In the genomic region with DNA sequence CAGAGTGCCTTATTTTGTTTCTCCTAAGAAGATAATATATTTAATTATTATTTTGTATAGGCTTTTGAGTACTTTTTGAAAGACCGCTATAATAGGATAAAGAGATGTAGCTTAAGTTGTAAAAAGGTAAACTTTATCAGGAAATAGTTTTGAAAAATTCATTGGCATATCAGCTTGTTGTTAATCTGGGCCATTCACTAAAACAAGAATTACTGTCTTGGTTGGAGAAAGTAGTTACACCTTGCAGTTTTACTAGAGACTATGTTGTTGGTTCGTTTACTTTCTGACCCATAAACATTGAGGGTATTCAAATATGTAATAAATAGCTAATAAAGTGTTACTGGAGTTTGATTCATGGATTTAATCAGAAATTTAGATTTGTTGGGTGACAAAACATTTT, we compare ENCODE assay signal across 10 cellular contexts. TPM values are rescaled to one million over a fixed set of nuclear protein-coding genes. Genes with fewer than 3 reads are reported as not detected.
DNase-seq lines count a peak whose midpoint lies in the region; FAIRE-seq and TF ChIP-seq lines count a peak whose summit lies in the region.
"Had no signal": no experiment of that assay in that cellular context is flagged by ENCODE, and none has a peak within 500 bp of the region (broad histone marks: within the 10 kb centered on the region; RNA-seq: fewer than 3 reads in every experiment).

No MANE protein-coding gene starts in this region.

- H3K36me3 Mint-ChIP-seq in activated naive CD4-positive, alpha-beta T cell treated with anti-CD3 and anti-CD28 coated beads, Interleukin-2, amount 50 U/mL, for 24 hours, result peaks cover 8% of the 10 kb centered on the region
- H3K36me3 Mint-ChIP-seq in activated naive CD8-positive, alpha-beta T cell treated with anti-CD3 and anti-CD28 coated beads for 36 hours, result peaks cover 34% of the 10 kb centered on the region

- peak; percentile 27 for FAIRE-seq in islet of Langerhans (lab: Jason Lieb, UNC)

- H3K36me3 ChIP-seq in tibial artery, result peaks cover 0 to 5% (median 0%) of the 10 kb centered on the region in 3 donors

- H3K27me3 Mint-ChIP-seq in activated naive CD4-positive, alpha-beta T cell treated with anti-CD3 and anti-CD28 coated beads, Interleukin-2, amount 50 U/mL, for 24 hours, result no peaks in the 10 kb centered on the region
- peaks cover 3% of the 10 kb centered on the region for H3K27me3 Mint-ChIP-seq in activated naive CD8-positive, alpha-beta T cell treated with anti-CD3 and anti-CD28 coated beads for 36 hours

- no peaks in the 10 kb centered on the region for H3K27me3 ChIP-seq in tibial artery

- H3K27ac Mint-ChIP-seq in activated naive CD4-positive, alpha-beta T cell treated with anti-CD3 and anti-CD28 coated beads, Interleukin-2, amount 50 U/mL, for 24 hours, result no peak overlapping the region
- no peak overlapping the region for H3K27ac Mint-ChIP-seq in activated naive CD8-positive, alpha-beta T cell treated with anti-CD3 and anti-CD28 coated beads for 36 hours

- no peak for TF ChIP-seq CTCF in tibial artery (IDR thresholded peaks at IDR 0.05)

- no peak for DNase-seq in activated naive CD4-positive, alpha-beta T cell treated with Interleukin-2 at 50 U/mL for 16 hours
- DNase-seq in activated naive CD8-positive, alpha-beta T cell treated with anti-CD3 and anti-CD28 coated beads for 36 hours, result no peak
- DNase-seq in tibial artery (no peak), dermis blood vessel endothelial cell (no peak), NCI-H128 (lab: John Stamatoyannopoulos, UW; ENCODE audit: unreplicated experiment) (no peak), RPMI8226 (no peak)
- DNase-seq: DMS 273 treated with DMSO at 0.1 percent for 48 hours, MV-4-11 had no signal

- H3K9me3 ChIP-seq in tibial artery, result no peaks in the 10 kb centered on the region

- H3K4me1 ChIP-seq in tibial artery, result peaks cover 0 to 77% (median 31%) of the 10 kb centered on the region in 4 donors

- peaks cover 75% of the 10 kb centered on the region for H3K4me1 Mint-ChIP-seq in activated naive CD4-positive, alpha-beta T cell treated with anti-CD3 and anti-CD28 coated beads, Interleukin-2, amount 50 U/mL, for 24 hours
- H3K4me1 Mint-ChIP-seq in activated naive CD8-positive, alpha-beta T cell treated with anti-CD3 and anti-CD28 coated beads for 36 hours, result peaks cover 50% of the 10 kb centered on the region

- intact Hi-C loops in tibial artery (cut with DNase I; ENCODE audit: low total_unique reads), result loop anchor here (10.0 kb wide), 1 partner anchor 105 kb away; a partner anchor contains a TSS

- no peaks in the 10 kb centered on the region for H3K9me3 Mint-ChIP-seq in activated naive CD4-positive, alpha-beta T cell treated with anti-CD3 and anti-CD28 coated beads, Interleukin-2, amount 50 U/mL, for 24 hours
- no peaks in the 10 kb centered on the region for H3K9me3 Mint-ChIP-seq in activated naive CD8-positive, alpha-beta T cell treated with anti-CD3 and anti-CD28 coated beads for 36 hours

- peak overlapping the region; percentile 79 to 84 for H3K4me3 ChIP-seq in tibial artery

- peak overlapping the region in 1 of 2 donors; percentile 83 for H3K27ac ChIP-seq in tibial artery

- H3K4me3 Mint-ChIP-seq in activated naive CD4-positive, alpha-beta T cell treated with anti-CD3 and anti-CD28 coated beads, Interleukin-2, amount 50 U/mL, for 24 hours, result peak overlapping the region; percentile 92
- H3K4me3 Mint-ChIP-seq in activated naive CD8-positive, alpha-beta T cell treated with anti-CD3 and anti-CD28 coated beads for 36 hours, result peak overlapping the region; percentile 93

RNA-seq across cellular contexts. Expression of a gene that starts 33.7 kb away (rescaled TPM):
- 100 to 1,000 TPM; 120 to 131 TPM for total RNA-seq in activated naive CD8-positive, alpha-beta T cell treated with anti-CD3 and anti-CD28 coated beads for 36 hours
- 475 and 624 TPM in 2 replicates for total RNA-seq in dermis blood vessel endothelial cell
